Comparison of ENCODE assay signal across 2 cellular contexts in the genomic region with DNA sequence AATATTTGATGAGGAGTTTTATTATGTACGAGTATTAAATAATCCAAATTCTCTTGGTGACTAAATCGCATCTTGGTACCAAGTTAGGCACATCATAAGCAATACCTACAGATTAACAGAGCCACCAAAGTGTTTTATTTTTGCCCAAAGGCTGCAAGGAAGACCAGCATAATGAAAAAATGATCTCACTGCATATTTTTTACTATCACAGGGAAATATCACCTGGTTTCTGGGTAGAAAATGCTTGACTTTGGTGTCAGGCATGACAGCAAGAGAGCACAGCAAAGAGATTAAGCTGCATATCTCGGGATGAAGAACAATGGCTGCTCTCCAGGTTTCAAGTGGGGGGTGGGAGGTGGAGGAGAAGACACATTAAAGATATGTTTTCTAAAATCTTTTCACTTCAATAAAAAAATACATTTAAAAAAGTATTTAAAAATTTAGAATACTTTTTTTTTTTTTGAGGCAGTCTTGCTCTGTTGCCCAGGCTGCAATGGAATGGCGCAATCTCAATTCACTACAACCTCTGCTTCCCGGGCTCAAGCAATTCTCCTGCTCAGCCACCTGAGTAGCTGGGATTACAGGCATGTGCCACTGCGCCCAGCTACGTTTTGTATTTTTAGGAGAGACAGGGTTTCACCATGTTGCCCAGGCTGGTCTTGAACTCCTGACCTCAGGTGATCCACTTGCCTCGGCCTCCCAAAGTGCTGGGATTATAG.
TF ChIP-seq lines count a peak whose summit lies in the region.

No MANE protein-coding gene starts in this region.

TF ChIP-seq in IMR-90, 13 proteins besides CTCF, POLR2A, EP300 and RAD21:
- TF ChIP-seq CEBPB (IDR thresholded peaks at IDR 0.05; ENCODE audit: low read depth, low read length), result peak; percentile 47; the same call in 1 of the 2 replicates
- no peak for TF ChIP-seq BHLHE40 (IDR thresholded peaks at IDR 0.05; ENCODE audit: low read depth, low read length)
TF ChIP-seq in IMR-90: peak in this region for 1.

TF ChIP-seq in H1, 55 proteins besides CTCF, POLR2A, EP300 and RAD21:
- peak; percentile 85 for TF ChIP-seq CEBPB (IDR thresholded peaks at IDR 0.05; ENCODE audit: low read depth, low read length)
- no peak for TF ChIP-seq RXRA (IDR thresholded peaks at IDR 0.05; ENCODE audit: insufficient read depth, low read depth, low read length)
